ENCODE assay signal across 20 cellular contexts in genomic region chr10:10680496-10680895, GRCh38.
DNase-seq lines count a peak whose midpoint lies in the region; ATAC-seq and TF ChIP-seq lines count a peak whose summit lies in the region.
"Had no signal": no experiment of that assay in that cellular context is flagged by ENCODE, and none has a peak within 500 bp of the region (broad histone marks: within the 10 kb centered on the region; RNA-seq: fewer than 3 reads in every experiment).

No MANE protein-coding gene starts in this region.

- H3K9me3 Mint-ChIP-seq in Caco-2 (ENCODE audit: unreplicated experiment) (peaks cover 1% of the 10 kb centered on the region), neural crest cell (peaks cover 3% of the 10 kb centered on the region), natural killer cell (no peaks in the 10 kb centered on the region)
- H3K9me3 Mint-ChIP-seq: CD4-positive, CD25-positive, alpha-beta regulatory T cell; CD8-positive, alpha-beta T cell; H9 had no signal

- H3K4me1 Mint-ChIP-seq in Caco-2 (ENCODE audit: low read depth, unreplicated experiment) (peaks cover 7% of the 10 kb centered on the region), neural crest cell (peaks cover 4% of the 10 kb centered on the region), natural killer cell (no peaks in the 10 kb centered on the region)
- H3K4me1 Mint-ChIP-seq: B cell; CD4-positive, CD25-positive, alpha-beta regulatory T cell; GM23338 had no signal

- H3K27ac Mint-ChIP-seq in Caco-2 (ENCODE audit: unreplicated experiment) (peak overlapping the region; percentile 54), neural crest cell (ENCODE audit: unreplicated experiment) (peak overlapping the region; percentile 16), natural killer cell (no peak overlapping the region)
- H3K27ac Mint-ChIP-seq: B cell; CD4-positive, CD25-positive, alpha-beta regulatory T cell; CD8-positive, alpha-beta T cell; GM23338; H9 had no signal

- H3K36me3 Mint-ChIP-seq in Caco-2 (ENCODE audit: insufficient read depth, unreplicated experiment), result no peaks in the 10 kb centered on the region
- peaks cover 4% of the 10 kb centered on the region for H3K36me3 Mint-ChIP-seq in neural crest cell (ENCODE audit: low read depth)
- no peaks in the 10 kb centered on the region for H3K36me3 Mint-ChIP-seq in natural killer cell
- H3K36me3 Mint-ChIP-seq: CD4-positive, CD25-positive, alpha-beta regulatory T cell; CD8-positive, alpha-beta T cell had no signal

- H3K27ac ChIP-seq in left lung, result no peak overlapping the region
- H3K27ac ChIP-seq: 22Rv1, BLaER1, C4-2B had no signal

- H3K27me3 ChIP-seq in Caco-2 (replicated peaks; ENCODE audit: control insufficient read depth, insufficient read depth, low read length), result no peaks in the 10 kb centered on the region
- H3K27me3 ChIP-seq in left lung, result no peaks in the 10 kb centered on the region
- H3K27me3 ChIP-seq: BLaER1 had no signal

- DNase-seq in Caco-2 (peak; percentile 64 to 78), left lung (no peak), neural crest cell (ENCODE audit: low read depth, low spot score) (no peak), natural killer cell (no peak), midbrain (lab: John Stamatoyannopoulos, UW) (no peak)
- DNase-seq: CD4-positive, CD25-positive, alpha-beta regulatory T cell; CD8-positive, alpha-beta T cell; DMS 273 treated with DMSO at 0.1 percent for 48 hours; DMS79; EL; GDM1; H9 had no signal

- H3K9me3 ChIP-seq in Caco-2, result no peaks in the 10 kb centered on the region
- H3K9me3 ChIP-seq in left lung, result no peaks in the 10 kb centered on the region
- H3K9me3 ChIP-seq: BLaER1 had no signal

- H3K27me3 Mint-ChIP-seq in Caco-2 (ENCODE audit: insufficient read depth, unreplicated experiment), result peaks cover 3% of the 10 kb centered on the region
- H3K27me3 Mint-ChIP-seq in neural crest cell (ENCODE audit: low read depth), result no peaks in the 10 kb centered on the region
- H3K27me3 Mint-ChIP-seq in natural killer cell (ENCODE audit: low read depth in 2 of 2), result no peaks in the 10 kb centered on the region
- H3K27me3 Mint-ChIP-seq: CD4-positive, CD25-positive, alpha-beta regulatory T cell had no signal

- TF ChIP-seq CTCF in Caco-2 (IDR thresholded peaks at IDR 0.05; ENCODE audit: insufficient read depth in 1 of 2, low read depth in 1 of 2, low read length in 1 of 2, severe bottlenecking in 1 of 2, unreplicated experiment in 1 of 2) (no peak), left lung (IDR thresholded peaks at IDR 0.05) (no peak), neural crest cell (conservative IDR thresholded peaks at IDR 0.05) (no peak), natural killer cell (IDR thresholded peaks at IDR 0.05) (no peak)

- CTCF ChIA-PET in Caco-2 (lab: Charles Lee), result interaction anchor here (0.6 kb wide), 1 partner anchor 9 kb away, joined by 3 read pairs; no protein-coding TSS in a partner anchor

- H3K36me3 ChIP-seq in Caco-2 (ENCODE audit: control insufficient read depth, insufficient read depth, low read length), result no peaks in the 10 kb centered on the region
- no peaks in the 10 kb centered on the region for H3K36me3 ChIP-seq in left lung
- H3K36me3 ChIP-seq: BLaER1 had no signal

- H3K4me3 ChIP-seq in Caco-2 (ENCODE audit: low read depth, low read length) (no peak overlapping the region), left lung (no peak overlapping the region)
- H3K4me3 ChIP-seq: BLaER1, GM12878, GM23338 had no signal

- intact Hi-C loops in Caco-2 (cut with micrococcal nuclease; ENCODE audit: unreplicated experiment) (loop anchor here (1.0 to 10.0 kb wide), 2 partner anchors 22 to 1076 kb away; no protein-coding TSS in a partner anchor), left lung (cut with DNase I) (no loop called here), natural killer cell (cut with micrococcal nuclease) (no loop called here)

- ATAC-seq in left lung (peak; percentile 77), natural killer cell (no peak), GM19455 (IDR thresholded peaks at IDR 0.05; ENCODE audit: unreplicated experiment) (no peak)
- ATAC-seq: CD8-positive, alpha-beta T cell; GM12878; GM23338; HCT116 had no signal

- H3K4me1 ChIP-seq in Caco-2 (peaks cover 19% of the 10 kb centered on the region), left lung (no peaks in the 10 kb centered on the region)
- H3K4me1 ChIP-seq: BLaER1 had no signal

- POLR2A ChIA-PET in Caco-2 (lab: Charles Lee), result no interaction called here

- no peak overlapping the region for H3K4me3 Mint-ChIP-seq in Caco-2 (ENCODE audit: unreplicated experiment)
- no peak overlapping the region for H3K4me3 Mint-ChIP-seq in neural crest cell
- no peak overlapping the region for H3K4me3 Mint-ChIP-seq in natural killer cell
- H3K4me3 Mint-ChIP-seq: B cell; CD4-positive, CD25-positive, alpha-beta regulatory T cell; CD8-positive, alpha-beta T cell; GM23338; H9 had no signal

- no TSS peak for BruUV-seq in Caco-2 (replicated peaks; lab: Mats Ljungman, UMichigan)

Comparison
In these comparisons a context has a peak if more than half of its experiments do, and no peak if none do; other contexts are left out.
1. DNase-seq: peak in Caco-2 (2 of 2); none in left lung (0 of 2), neural crest cell (single experiment), natural killer cell (single experiment) and midbrain (single experiment).
2. H3K27ac Mint-ChIP-seq: peak in Caco-2 (single experiment) and neural crest cell (single experiment); none in natural killer cell (0 of 2).